In genomic region chr17:7403902-7404736, GRCh38 we compare ENCODE assay signal across 8 cellular contexts. TPM values are rescaled to one million over a fixed set of nuclear protein-coding genes. Genes with fewer than 3 reads are reported as not detected.
DNase-seq lines count a peak whose midpoint lies in the region; ATAC-seq and TF ChIP-seq lines count a peak whose summit lies in the region.

Gene TMEM256, minus strand, starts transcription at chr17:7404097. Its CDS starts 13 bp downstream, at chr17:7404084.

- no peaks in the 10 kb centered on the region for H3K27me3 ChIP-seq in DOHH2 (ENCODE audit: control insufficient read depth, low read length)
- H3K27me3 ChIP-seq in RWPE2 (ENCODE audit: insufficient read depth, poor library complexity, severe bottlenecking), result no peaks in the 10 kb centered on the region

- POLR2A ChIA-PET in naive thymus-derived CD8-positive, alpha-beta T cell (lab: Charles Lee), result interaction anchor here (0.6 to 3.6 kb wide), 22 partner anchors 10 to 283 kb away, joined by 3 to 50 read pairs (median 4); partner anchors contain the start of genes ACAP1, MPDU1, NEURL4 and PLSCR3

- H3K9me2 ChIP-seq in DOHH2 (replicated peaks; ENCODE audit: control insufficient read depth, low read length), result no peaks in the 10 kb centered on the region

- peaks cover 9% of the 10 kb centered on the region for H3K79me2 ChIP-seq in DOHH2 (ENCODE audit: control insufficient read depth, low read length)

- H3F3A ChIP-seq in DOHH2 (ENCODE audit: control insufficient read depth, insufficient read depth), result peaks cover 5% of the 10 kb centered on the region; the same call in 1 of the 2 replicates

- H3K4me3 ChIP-seq in DOHH2 (ENCODE audit: low read length), result peak within 1 kb of the TSS; percentile 73
- H3K4me3 ChIP-seq in RWPE2 (ENCODE audit: severe bottlenecking), result peak within 1 kb of the TSS; percentile 54
- H3K4me3 ChIP-seq in fibroblast of mammary gland (ENCODE audit: control insufficient read depth, low read depth, low read length), result peak within 1 kb of the TSS; percentile 69

- H3K4me1 ChIP-seq in DOHH2 (ENCODE audit: control insufficient read depth, low read length), result peaks cover 11% of the 10 kb centered on the region
- peaks cover 7% of the 10 kb centered on the region for H3K4me1 ChIP-seq in RWPE2 (ENCODE audit: insufficient read depth, poor library complexity, severe bottlenecking)

- H3K27me3 Mint-ChIP-seq in activated T-helper 2 cell treated with anti-CD3 and anti-CD28 coated beads, Interferon-gamma antibody, Interleukin-2, Interleukin-4, amounts not matched to agents 10 μg/mL and 5 μg/mL and 100 μg/mL, durations not matched to agents 14 hours and 24 hours and 36 hours (ENCODE audit: low read depth), result peaks cover 13% of the 10 kb centered on the region
- peaks cover 0 to 3% (median 0%) of the 10 kb centered on the region in 5 donors for H3K27me3 Mint-ChIP-seq in naive thymus-derived CD8-positive, alpha-beta T cell

- H3K27ac ChIP-seq in DOHH2 (ENCODE audit: low read depth, low read length), result peak within 1 kb of the TSS; percentile 39; the same call in 1 of the 2 replicates
- H3K27ac ChIP-seq in RWPE2 (ENCODE audit: poor library complexity, severe bottlenecking), result peak within 1 kb of the TSS; percentile 58

- H3K4me1 Mint-ChIP-seq in activated T-helper 2 cell treated with anti-CD3 and anti-CD28 coated beads, Interferon-gamma antibody, Interleukin-2, Interleukin-4, amounts not matched to agents 10 μg/mL and 5 μg/mL and 100 μg/mL, durations not matched to agents 14 hours and 24 hours and 36 hours (ENCODE audit: low read depth), result peaks cover 11% of the 10 kb centered on the region
- H3K4me1 Mint-ChIP-seq in naive thymus-derived CD8-positive, alpha-beta T cell, result peaks cover 15 to 34% (median 28%) of the 10 kb centered on the region in 4 donors

- H4K20me1 ChIP-seq in DOHH2 (ENCODE audit: control insufficient read depth, insufficient read depth, low read depth, low read length), result no peaks in the 10 kb centered on the region

- intact Hi-C loops in activated T-helper 2 cell treated with anti-CD3 and anti-CD28 coated beads, Interferon-gamma antibody, Interleukin-2, Interleukin-4, amounts not matched to agents 10 μg/mL and 5 μg/mL and 100 μg/mL, durations not matched to agents 14 hours and 24 hours and 36 hours (cut with micrococcal nuclease), result loop anchor here (1.0 to 5.0 kb wide), 4 partner anchors 10 to 168 kb away; partner anchors contain the start of genes PLSCR3, POLR2A and TMEM102

- H3K36me3 ChIP-seq in DOHH2 (ENCODE audit: control insufficient read depth, low read length), result peaks cover 4% of the 10 kb centered on the region; the same call in 1 of the 2 replicates
- H3K36me3 ChIP-seq in RWPE2 (ENCODE audit: low read depth), result peaks cover 17% of the 10 kb centered on the region

- H3K27ac Mint-ChIP-seq in activated T-helper 2 cell treated with anti-CD3 and anti-CD28 coated beads, Interferon-gamma antibody, Interleukin-2, Interleukin-4, amounts not matched to agents 10 μg/mL and 5 μg/mL and 100 μg/mL, durations not matched to agents 14 hours and 24 hours and 36 hours, result peak within 1 kb of the TSS; percentile 92
- peak within 1 kb of the TSS; percentile 89 to 99 (median 98) for H3K27ac Mint-ChIP-seq in naive thymus-derived CD8-positive, alpha-beta T cell

- peak within 1 kb of the TSS; percentile 87 for H3K4me3 Mint-ChIP-seq in activated T-helper 2 cell treated with anti-CD3 and anti-CD28 coated beads, Interferon-gamma antibody, Interleukin-2, Interleukin-4, amounts not matched to agents 10 μg/mL and 5 μg/mL and 100 μg/mL, durations not matched to agents 14 hours and 24 hours and 36 hours (ENCODE audit: low read depth)
- H3K4me3 Mint-ChIP-seq in naive thymus-derived CD8-positive, alpha-beta T cell, result peak within 1 kb of the TSS; percentile 92 to 98 (median 96)

- ATAC-seq in RWPE2 (ENCODE audit: low read depth), result peak; percentile 94
- peak; percentile 87 to 91 for ATAC-seq in naive thymus-derived CD8-positive, alpha-beta T cell

- H3K9me3 ChIP-seq in DOHH2 (ENCODE audit: control insufficient read depth, insufficient read depth, low read length) (no peaks in the 10 kb centered on the region), RWPE2 (ENCODE audit: severe bottlenecking) (no peaks in the 10 kb centered on the region)

- H3K36me3 Mint-ChIP-seq in activated T-helper 2 cell treated with anti-CD3 and anti-CD28 coated beads, Interferon-gamma antibody, Interleukin-2, Interleukin-4, amounts not matched to agents 10 μg/mL and 5 μg/mL and 100 μg/mL, durations not matched to agents 14 hours and 24 hours and 36 hours (ENCODE audit: low read depth), result peaks cover 4% of the 10 kb centered on the region
- no peaks in the 10 kb centered on the region for H3K36me3 Mint-ChIP-seq in naive thymus-derived CD8-positive, alpha-beta T cell

- H3K9me3 Mint-ChIP-seq in activated T-helper 2 cell treated with anti-CD3 and anti-CD28 coated beads, Interferon-gamma antibody, Interleukin-2, Interleukin-4, amounts not matched to agents 10 μg/mL and 5 μg/mL and 100 μg/mL, durations not matched to agents 14 hours and 24 hours and 36 hours, result no peaks in the 10 kb centered on the region
- no peaks in the 10 kb centered on the region for H3K9me3 Mint-ChIP-seq in naive thymus-derived CD8-positive, alpha-beta T cell

- no peak for TF ChIP-seq CTCF in DOHH2 (IDR thresholded peaks at IDR 0.05; ENCODE audit: low read depth, low read length, poor library complexity, severe bottlenecking)
- TF ChIP-seq CTCF in RWPE2 (IDR thresholded peaks at IDR 0.05; ENCODE audit: poor library complexity, severe bottlenecking), result no peak
- TF ChIP-seq CTCF in fibroblast of mammary gland (conservative IDR thresholded peaks at IDR 0.05; ENCODE audit: control insufficient read depth, insufficient read depth, low read depth, low read length), result no peak

- H3K4me2 ChIP-seq in DOHH2 (ENCODE audit: low read length), result peak within 1 kb of the TSS; percentile 89

- peak; percentile 97 for DNase-seq in GOT3 (lab: John Stamatoyannopoulos, UW)
- DNase-seq in LoVo (ENCODE audit: low spot score), result peak; percentile 99
- peak; percentile 99 for DNase-seq in RWPE2 (ENCODE audit: low spot score)
- DNase-seq in activated T-helper 2 cell treated with anti-CD3 and anti-CD28 coated beads, Interferon-gamma antibody, Interleukin-2, Interleukin-4, amounts not matched to agents 10 μg/mL and 5 μg/mL and 100 μg/mL, durations not matched to agents 14 hours and 24 hours and 36 hours (ENCODE audit: low spot score), result peak; percentile 95
- peak; percentile 99 for DNase-seq in fibroblast of mammary gland (ENCODE audit: low read depth)
- peak; percentile 89 to 97 (median 93) for DNase-seq in naive thymus-derived CD8-positive, alpha-beta T cell
- peak; percentile 92 to 99 (median 96) for DNase-seq in stimulated activated naive CD4-positive, alpha-beta T cell (lab: John Stamatoyannopoulos, UW)

RNA-seq across cellular contexts. Expression of gene TMEM256, which starts in this region (rescaled TPM):
- total RNA-seq in activated T-helper 2 cell treated with anti-CD3 and anti-CD28 coated beads, Interferon-gamma antibody, Interleukin-2, Interleukin-4, amounts not matched to agents 10 μg/mL and 5 μg/mL and 100 μg/mL, durations not matched to agents 14 hours and 24 hours and 36 hours, result 67.3 and 67.7 TPM in 2 replicates
- 10 to 100 TPM; 45.4 to 50.9 TPM for total RNA-seq in naive thymus-derived CD8-positive, alpha-beta T cell
- polyA plus RNA-seq in naive thymus-derived CD8-positive, alpha-beta T cell, result 10 to 100 TPM; 62.6 to 96.5 (median 81.4) TPM

Comparison
In these comparisons a context has a peak if more than half of its experiments do, and no peak if none do; other contexts are left out.
1. Peak in every context shown above with its lines: DNase-seq, ATAC-seq, H3K4me3 ChIP-seq and H3K27ac ChIP-seq.